Comparison of ENCODE assay signal across 8 cellular contexts in the genomic region with DNA sequence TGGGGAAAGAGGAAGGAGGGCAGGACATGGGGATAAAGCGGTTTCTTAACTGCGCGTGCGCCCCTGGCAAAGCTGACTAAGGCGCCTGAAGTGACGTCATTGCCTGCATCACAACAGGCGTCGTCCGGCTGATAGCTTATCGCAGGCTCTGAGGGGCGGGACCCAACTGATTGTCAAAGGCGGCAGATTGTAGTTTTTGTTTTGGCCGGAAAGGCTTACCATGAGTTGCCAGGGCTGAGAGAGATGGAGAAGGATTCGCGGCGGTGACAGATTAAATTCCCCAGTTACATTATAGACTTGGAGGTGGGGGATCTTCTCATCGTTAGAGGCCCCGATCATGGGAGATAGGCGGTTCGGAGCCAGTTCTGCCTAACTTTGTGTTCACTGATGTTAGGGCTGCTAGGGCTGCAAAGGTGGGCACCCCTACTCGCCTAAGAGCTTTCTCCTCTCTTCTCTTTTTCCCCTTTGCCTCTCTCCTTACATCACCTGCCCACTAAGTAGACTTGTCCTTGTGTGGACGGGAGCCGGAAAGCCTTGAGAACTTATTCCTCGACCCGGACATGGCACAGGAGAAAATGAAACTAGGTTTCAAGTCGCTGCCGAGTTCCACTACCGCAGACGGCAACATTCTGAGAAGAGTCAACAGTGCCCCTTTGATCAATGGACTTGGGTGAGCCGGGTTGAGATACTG. TPM values are rescaled to one million over a fixed set of nuclear protein-coding genes. Genes with fewer than 3 reads are reported as not detected.
DNase-seq lines count a peak whose midpoint lies in the region; ATAC-seq, FAIRE-seq and TF ChIP-seq lines count a peak whose summit lies in the region.

No MANE protein-coding gene starts in this region.

- peaks cover 2% of the 10 kb centered on the region for H3K36me3 Mint-ChIP-seq in activated CD4-positive, alpha-beta T cell treated with anti-CD3 and anti-CD28 coated beads for 36 hours (ENCODE audit: low read depth)

- no peaks in the 10 kb centered on the region for H3K36me3 ChIP-seq in BE2C

- H3K4me1 ChIP-seq in BE2C: no peaks in the 10 kb centered on the region

- peak overlapping the region; percentile 74 for H3K4me3 ChIP-seq in BE2C (ENCODE audit: low read depth, low read length)

- peak overlapping the region; percentile 73 for H3K27ac ChIP-seq in cingulate gyrus (ENCODE audit: low read depth, low read length)

- intact Hi-C loops in activated CD4-positive, alpha-beta T cell treated with anti-CD3 and anti-CD28 coated beads for 36 hours (cut with DNase I, micrococcal nuclease): loop anchor here in 1 of 2 experiments (2.0 to 5.0 kb wide), 2 partner anchors 244 to 715 kb away; a partner anchor contains a TSS

- peak; percentile 97 for FAIRE-seq in GM19239 (lab: Jason Lieb, UNC)

- H3K9me3 Mint-ChIP-seq in activated CD4-positive, alpha-beta T cell treated with anti-CD3 and anti-CD28 coated beads for 36 hours (ENCODE audit: low read depth): no peaks in the 10 kb centered on the region

- CTCF ChIA-PET in activated CD4-positive, alpha-beta T cell treated with anti-CD3 and anti-CD28 coated beads for 36 hours (lab: Charles Lee): interaction anchor here (0.5 to 4.0 kb wide), 3 partner anchors 13 to 67 kb away, joined by 3 to 13 read pairs (median 3); no protein-coding TSS in a partner anchor

- H3K9me3 ChIP-seq in BE2C: no peaks in the 10 kb centered on the region

- DNase-seq in BE2C: peak; percentile 86
- peak; percentile 28 for DNase-seq in GM19239 (ENCODE audit: insufficient read length, low spot score)
- peak; percentile 81 for DNase-seq in NCI-H510A (lab: John Stamatoyannopoulos, UW)
- DNase-seq in activated CD4-positive, alpha-beta T cell treated with anti-CD3 and anti-CD28 coated beads for 36 hours: peak; percentile 92
- DNase-seq in kidney tubule cell (ENCODE audit: low spot score): peak; percentile 88
- peak; percentile 57 for DNase-seq in stimulated activated CD4-positive, alpha-beta T cell treated with anti-CD3 and anti-CD28 coated beads, Interleukin-1b, Interleukin-23, amount 100 ng/mL, for 1 hour (ENCODE audit: low read depth in 2 of 2)

- peak overlapping the region; percentile 82 for H3K4me3 Mint-ChIP-seq in activated CD4-positive, alpha-beta T cell treated with anti-CD3 and anti-CD28 coated beads for 36 hours

- TF ChIP-seq CTCF in BE2C (IDR thresholded peaks at IDR 0.05; ENCODE audit: low read depth, low read length): no peak

- peak overlapping the region; percentile 96 for H3K27ac Mint-ChIP-seq in activated CD4-positive, alpha-beta T cell treated with anti-CD3 and anti-CD28 coated beads for 36 hours

- no peaks in the 10 kb centered on the region for H3K27me3 Mint-ChIP-seq in activated CD4-positive, alpha-beta T cell treated with anti-CD3 and anti-CD28 coated beads for 36 hours

- peaks cover 23% of the 10 kb centered on the region for H3K4me1 Mint-ChIP-seq in activated CD4-positive, alpha-beta T cell treated with anti-CD3 and anti-CD28 coated beads for 36 hours

- POLR2A ChIA-PET in activated CD4-positive, alpha-beta T cell treated with anti-CD3 and anti-CD28 coated beads for 36 hours (lab: Charles Lee): interaction anchor here (0.6 kb wide), 4 partner anchors 11 to 932 kb away, joined by 3 to 5 read pairs (median 4); no protein-coding TSS in a partner anchor

- no peaks in the 10 kb centered on the region for H3K27me3 ChIP-seq in BE2C

- peak; percentile 93 for ATAC-seq in HG03439 (IDR thresholded peaks at IDR 0.05; ENCODE audit: unreplicated experiment)
- peak; percentile 89 for ATAC-seq in activated CD4-positive, alpha-beta T cell treated with anti-CD3 and anti-CD28 coated beads for 36 hours

RNA-seq across cellular contexts. Expression of a gene that starts 10.2 kb away (rescaled TPM):
- 8.6 TPM for polyA plus RNA-seq in BE2C (2012; ENCODE audit: insufficient read depth, insufficient read length, low read depth)
- total RNA-seq in activated CD4-positive, alpha-beta T cell treated with anti-CD3 and anti-CD28 coated beads for 36 hours: 10 to 100 TPM; 48.5 to 49.8 TPM

Comparison
In these comparisons a context has a peak if more than half of its experiments do, and no peak if none do; other contexts are left out.
1. Peak in every context shown above with its lines: DNase-seq, ATAC-seq, H3K4me3 ChIP-seq and H3K27ac ChIP-seq.
2. DNase-seq: peak in every context shown above with its lines; median percentile 92 in activated CD4-positive, alpha-beta T cell treated with anti-CD3 and anti-CD28 coated beads for 36 hours; 88 in kidney tubule cell; 86 in BE2C; 81 in NCI-H510A; 57 in stimulated activated CD4-positive, alpha-beta T cell treated with anti-CD3 and anti-CD28 coated beads, Interleukin-1b, Interleukin-23, amount 100 ng/mL, for 1 hour; 28 in GM19239.